29 cellular contexts compared by ENCODE assay signal in genomic region chr15:47622058-47622457, GRCh38.
"Had no signal": no experiment of that assay in that cellular context is flagged by ENCODE, and none has a peak within 500 bp of the region (broad histone marks: within the 10 kb centered on the region; RNA-seq: fewer than 3 reads in every experiment).

No MANE protein-coding gene starts in this region.

- H3K4me1 Mint-ChIP-seq: activated CD4-positive, alpha-beta T cell treated with anti-CD3 and anti-CD28 coated beads for 36 hours; activated CD4-positive, alpha-beta T cell treated with anti-CD3 and anti-CD28 coated beads, Interleukin-2, amount 10 ng/mL, durations not matched to agents 24 days and 14 days; activated CD8-positive, alpha-beta memory T cell treated with anti-CD3 and anti-CD28 coated beads, Interleukin-2, amount 10 ng/mL, durations not matched to agents 7 days and 5 days; activated naive CD4-positive, alpha-beta T cell treated with anti-CD3 and anti-CD28 coated beads, Interleukin-2, amount 10 ng/mL, durations not matched to agents 7 days and 5 days; activated naive CD8-positive, alpha-beta T cell treated with anti-CD3 and anti-CD28 coated beads, Interleukin-2, amount 10 ng/mL, durations not matched to agents 7 days and 5 days; central memory CD8-positive, alpha-beta T cell; endodermal cell had no signal

- H3K36me3 Mint-ChIP-seq: activated CD4-positive, alpha-beta memory T cell treated with anti-CD3 and anti-CD28 coated beads for 36 hours; activated CD8-positive, alpha-beta memory T cell treated with anti-CD3 and anti-CD28 coated beads, Interleukin-2, amount 10 ng/mL, durations not matched to agents 7 days and 5 days; activated naive CD4-positive, alpha-beta T cell treated with anti-CD3 and anti-CD28 coated beads, Interleukin-2, amount 10 ng/mL, durations not matched to agents 7 days and 5 days; activated naive CD4-positive, alpha-beta T cell treated with anti-CD3 and anti-CD28 coated beads, Interleukin-2, amount 50 U/mL, for 72 hours; activated naive CD8-positive, alpha-beta T cell treated with anti-CD3 and anti-CD28 coated beads, Interleukin-2, amount 10 ng/mL, durations not matched to agents 7 days and 5 days had no signal

- FAIRE-seq: astrocyte, frontal cortex had no signal

- H3K27ac Mint-ChIP-seq: activated CD4-positive, alpha-beta memory T cell treated with anti-CD3 and anti-CD28 coated beads for 36 hours; activated CD4-positive, alpha-beta T cell treated with anti-CD3 and anti-CD28 coated beads for 36 hours; activated CD4-positive, alpha-beta T cell treated with anti-CD3 and anti-CD28 coated beads, Interleukin-2, amount 10 ng/mL, durations not matched to agents 24 days and 14 days; activated CD8-positive, alpha-beta memory T cell treated with anti-CD3 and anti-CD28 coated beads, Interleukin-2, amount 10 ng/mL, durations not matched to agents 7 days and 5 days; activated CD8-positive, alpha-beta T cell treated with anti-CD3 and anti-CD28 coated beads, Interleukin-2, amount 10 ng/mL, durations not matched to agents 7 days and 5 days; activated naive CD4-positive, alpha-beta T cell treated with anti-CD3 and anti-CD28 coated beads, Interleukin-2, amount 10 ng/mL, durations not matched to agents 7 days and 5 days; activated naive CD4-positive, alpha-beta T cell treated with anti-CD3 and anti-CD28 coated beads, Interleukin-2, amount 50 U/mL, for 72 hours; activated naive CD8-positive, alpha-beta T cell treated with anti-CD3 and anti-CD28 coated beads, Interleukin-2, amount 10 ng/mL, durations not matched to agents 7 days and 5 days; activated T-helper 1 cell treated with anti-CD3 and anti-CD28 coated beads, Interleukin-12 subunit alpha, Interleukin-12 subunit beta, Interleukin-2, Interleukin-4 antibody, amounts not matched to agents 30 ng/mL and 10 ng/mL and 1 ng/mL, durations not matched to agents 14 hours and 24 hours and 36 hours; activated T-helper 2 cell treated with anti-CD3 and anti-CD28 coated beads, Interferon-gamma antibody, Interleukin-2, Interleukin-4, amounts not matched to agents 10 μg/mL and 5 μg/mL and 100 μg/mL, durations not matched to agents 14 hours and 24 hours and 36 hours; dendritic cell treated with granulocyte-macrophage colony-stimulating factor and Interleukin-4, amounts not matched to agents 40 ng/mL and 50 ng/mL, for 4 days; endodermal cell had no signal

- H3K9me3 ChIP-seq: heart left ventricle had no signal

- ATAC-seq: activated CD4-positive, alpha-beta T cell treated with anti-CD3 and anti-CD28 coated beads for 36 hours; activated CD8-positive, alpha-beta memory T cell treated with anti-CD3 and anti-CD28 coated beads, Interleukin-2, amount 10 ng/mL, durations not matched to agents 7 days and 5 days; activated CD8-positive, alpha-beta T cell treated with anti-CD3 and anti-CD28 coated beads, Interleukin-2, amount 10 ng/mL, durations not matched to agents 7 days and 5 days; activated naive CD4-positive, alpha-beta T cell treated with anti-CD3 and anti-CD28 coated beads, Interleukin-2, amount 50 U/mL, for 72 hours; heart left ventricle had no signal

- DNase-seq: activated CD4-positive, alpha-beta memory T cell treated with anti-CD3 and anti-CD28 coated beads for 36 hours; activated CD4-positive, alpha-beta T cell treated with anti-CD3 and anti-CD28 coated beads for 36 hours; activated CD4-positive, alpha-beta T cell treated with anti-CD3 and anti-CD28 coated beads, Interleukin-2, amount 10 ng/mL, durations not matched to agents 24 days and 14 days; activated CD4-positive, CD25-positive, alpha-beta regulatory T cell; activated CD4-positive, CD25-positive, alpha-beta regulatory T cell treated with anti-CD3 and anti-CD28 coated beads, Interleukin-2, amount 50 U/mL, for 72 hours; activated CD8-positive, alpha-beta memory T cell treated with anti-CD3 and anti-CD28 coated beads, Interleukin-2, amount 10 ng/mL, durations not matched to agents 7 days and 5 days; activated CD8-positive, alpha-beta memory T cell treated with anti-CD3 and anti-CD28 coated beads, Interleukin-2, amount 50 U/mL, for 4 hours; activated CD8-positive, alpha-beta T cell treated with anti-CD3 and anti-CD28 coated beads, Interleukin-2, amount 10 ng/mL, durations not matched to agents 7 days and 5 days; activated effector memory CD4-positive, alpha-beta T cell treated with anti-CD3 and anti-CD28 coated beads, Interleukin-2, amount 50 U/mL, for 16 hours; activated naive CD4-positive, alpha-beta T cell; activated naive CD4-positive, alpha-beta T cell treated with anti-CD3 and anti-CD28 coated beads, Interleukin-2, amount 10 ng/mL, durations not matched to agents 7 days and 5 days; activated naive CD8-positive, alpha-beta T cell treated with anti-CD3 and anti-CD28 coated beads, Interleukin-2, amount 10 ng/mL, durations not matched to agents 7 days and 5 days; activated T-cell treated with anti-CD3 and anti-CD28 coated beads, Interleukin-2, amount 50 U/mL, for 1 hour; activated T-cell treated with anti-CD3 and anti-CD28 coated beads, Interleukin-2, amount 50 U/mL, for 48 hours; brain microvascular endothelial cell; dorsolateral prefrontal cortex; effector memory CD4-positive, alpha-beta T cell; endodermal cell; foreskin fibroblast; heart left ventricle; T-helper 2 cell had no signal

- H3K36me3 ChIP-seq: brain microvascular endothelial cell, heart left ventricle had no signal

- H3K27me3 Mint-ChIP-seq: activated CD4-positive, alpha-beta memory T cell treated with anti-CD3 and anti-CD28 coated beads for 36 hours; activated CD4-positive, alpha-beta T cell treated with anti-CD3 and anti-CD28 coated beads for 36 hours; activated CD4-positive, alpha-beta T cell treated with anti-CD3 and anti-CD28 coated beads, Interleukin-2, amount 10 ng/mL, durations not matched to agents 24 days and 14 days; activated CD8-positive, alpha-beta memory T cell treated with anti-CD3 and anti-CD28 coated beads, Interleukin-2, amount 10 ng/mL, durations not matched to agents 7 days and 5 days; activated naive CD4-positive, alpha-beta T cell treated with anti-CD3 and anti-CD28 coated beads, Interleukin-2, amount 10 ng/mL, durations not matched to agents 7 days and 5 days; activated naive CD8-positive, alpha-beta T cell treated with anti-CD3 and anti-CD28 coated beads, Interleukin-2, amount 10 ng/mL, durations not matched to agents 7 days and 5 days; central memory CD8-positive, alpha-beta T cell had no signal

- H3K4me3 Mint-ChIP-seq: activated CD4-positive, alpha-beta memory T cell treated with anti-CD3 and anti-CD28 coated beads for 36 hours; activated CD4-positive, alpha-beta T cell treated with anti-CD3 and anti-CD28 coated beads for 36 hours; activated CD4-positive, alpha-beta T cell treated with anti-CD3 and anti-CD28 coated beads, Interleukin-2, amount 10 ng/mL, durations not matched to agents 24 days and 14 days; activated CD8-positive, alpha-beta memory T cell treated with anti-CD3 and anti-CD28 coated beads, Interleukin-2, amount 10 ng/mL, durations not matched to agents 7 days and 5 days; activated CD8-positive, alpha-beta T cell treated with anti-CD3 and anti-CD28 coated beads, Interleukin-2, amount 10 ng/mL, durations not matched to agents 7 days and 5 days; activated naive CD4-positive, alpha-beta T cell treated with anti-CD3 and anti-CD28 coated beads, Interleukin-2, amount 10 ng/mL, durations not matched to agents 7 days and 5 days; activated naive CD8-positive, alpha-beta T cell treated with anti-CD3 and anti-CD28 coated beads, Interleukin-2, amount 10 ng/mL, durations not matched to agents 7 days and 5 days; activated T-helper 1 cell treated with anti-CD3 and anti-CD28 coated beads, Interleukin-12 subunit alpha, Interleukin-12 subunit beta, Interleukin-2, Interleukin-4 antibody, amounts not matched to agents 30 ng/mL and 10 ng/mL and 1 ng/mL, durations not matched to agents 14 hours and 24 hours and 36 hours; central memory CD8-positive, alpha-beta T cell; dendritic cell treated with granulocyte-macrophage colony-stimulating factor and Interleukin-4, amounts not matched to agents 40 ng/mL and 50 ng/mL, for 4 days; endodermal cell had no signal

- H3K4me3 ChIP-seq: coronary artery, dorsolateral prefrontal cortex, heart left ventricle had no signal

- H3K4me1 ChIP-seq: heart left ventricle had no signal

- H3K9me3 Mint-ChIP-seq: activated CD4-positive, alpha-beta memory T cell treated with anti-CD3 and anti-CD28 coated beads for 36 hours; activated CD4-positive, alpha-beta T cell treated with anti-CD3 and anti-CD28 coated beads, Interleukin-2, amount 10 ng/mL, durations not matched to agents 24 days and 14 days; activated naive CD4-positive, alpha-beta T cell treated with anti-CD3 and anti-CD28 coated beads, Interleukin-2, amount 10 ng/mL, durations not matched to agents 7 days and 5 days; activated naive CD8-positive, alpha-beta T cell treated with anti-CD3 and anti-CD28 coated beads, Interleukin-2, amount 10 ng/mL, durations not matched to agents 7 days and 5 days; activated T-helper 1 cell treated with anti-CD3 and anti-CD28 coated beads, Interleukin-12 subunit alpha, Interleukin-12 subunit beta, Interleukin-2, Interleukin-4 antibody, amounts not matched to agents 30 ng/mL and 10 ng/mL and 1 ng/mL, durations not matched to agents 14 hours and 24 hours and 36 hours; activated T-helper 2 cell treated with anti-CD3 and anti-CD28 coated beads, Interferon-gamma antibody, Interleukin-2, Interleukin-4, amounts not matched to agents 10 μg/mL and 5 μg/mL and 100 μg/mL, durations not matched to agents 14 hours and 24 hours and 36 hours; dendritic cell treated with granulocyte-macrophage colony-stimulating factor and Interleukin-4, amounts not matched to agents 40 ng/mL and 50 ng/mL, for 4 days; endodermal cell had no signal

- H3K27me3 ChIP-seq: brain microvascular endothelial cell, dorsolateral prefrontal cortex had no signal

- H3K27ac ChIP-seq: brain microvascular endothelial cell, coronary artery, heart left ventricle had no signal
